Comparison of ENCODE assay signal across 9 cellular contexts in genomic region chr10:16361086-16361485, GRCh38.
"Had no signal": no experiment of that assay in that cellular context is flagged by ENCODE, and none has a peak within 500 bp of the region (broad histone marks: within the 10 kb centered on the region; RNA-seq: fewer than 3 reads in every experiment).

No MANE protein-coding gene starts in this region.

- H3K9ac ChIP-seq: GM23248 had no signal

- H3K27ac ChIP-seq: GM23248 had no signal

- H3K4me3 Mint-ChIP-seq: H9, HFFc6 had no signal

- H2AFZ ChIP-seq: GM23248 had no signal

- FAIRE-seq: H54, HTR-8/SVneo, K562 had no signal

- H3K4me3 ChIP-seq: GM23248, K562 had no signal

- DNase-seq: GM23248, GOT3, H9, HCEC 1CT, HFFc6, IMR-90 had no signal

- ATAC-seq: K562 had no signal

- H3K27ac Mint-ChIP-seq: H9, HFFc6 had no signal
